ENCODE assay signal across 8 cellular contexts in the genomic region with DNA sequence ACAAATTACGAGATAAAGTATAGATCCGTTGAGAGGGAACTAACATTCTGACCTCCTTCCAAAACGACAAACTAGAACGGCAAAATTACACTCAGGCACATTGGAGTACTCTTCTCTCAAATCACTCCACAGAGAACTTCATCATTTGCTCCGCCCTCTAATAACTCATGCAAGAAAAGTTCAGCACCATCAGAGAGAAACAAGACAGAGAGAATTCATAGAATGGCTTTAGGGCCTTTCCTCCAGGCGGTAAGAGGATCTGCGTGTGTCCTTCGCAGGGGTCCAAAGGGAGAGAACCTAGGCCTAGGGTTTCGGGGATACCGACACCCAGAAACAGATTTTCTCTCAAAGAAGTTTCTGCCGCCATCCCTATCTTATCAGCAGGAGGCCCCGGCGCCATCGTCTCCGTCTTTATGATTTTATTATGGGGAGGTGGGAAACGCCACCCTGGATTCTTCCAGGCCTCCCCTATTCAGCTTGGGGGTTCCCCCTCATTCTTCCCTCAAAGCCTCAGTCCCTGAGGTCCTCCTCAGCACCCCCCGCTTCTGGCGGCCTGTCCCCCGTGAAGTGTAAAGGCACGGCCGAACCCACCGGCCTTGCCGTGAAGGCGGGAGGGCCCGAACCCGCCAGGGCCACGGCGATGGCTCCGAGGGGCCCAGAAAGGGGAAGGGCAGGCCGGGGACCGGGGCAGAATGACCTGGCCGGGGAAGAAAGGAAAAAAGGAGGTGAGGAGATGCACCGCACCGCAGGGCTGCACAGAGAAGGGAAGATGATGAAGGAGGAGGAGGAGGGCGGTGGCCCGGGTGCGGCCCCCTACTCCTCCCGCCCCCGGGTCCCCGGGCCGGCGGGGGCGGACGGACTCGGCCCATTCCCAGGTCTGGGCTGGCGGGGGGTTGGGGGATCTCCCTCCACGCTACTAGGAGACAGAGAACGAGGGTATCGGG. TPM values are rescaled to one million over a fixed set of nuclear protein-coding genes. Genes with fewer than 3 reads are reported as not detected.
A peak's percentile ranks its signal among the peaks of the same experiment; 100 is the strongest.
DNase-seq lines count a peak whose midpoint lies in the region; ATAC-seq and FAIRE-seq lines count a peak whose summit lies in the region.

No MANE protein-coding gene starts in this region.

- peak overlapping the region; percentile 68 to 92 (median 87) for H3K4me2 ChIP-seq in BLaER1 treated with 17β-estradiol and CSF1 and Interleukin-3, amounts not matched to agents 10 nM and 100 nM
- peak overlapping the region; percentile 56 for H3K4me2 ChIP-seq in neuronal stem cell (ENCODE audit: insufficient read depth, low read length, poor library complexity, severe bottlenecking)

- H2BK120ac ChIP-seq in neuronal stem cell (ENCODE audit: low read depth, low read length): peak overlapping the region; percentile 76

- peak overlapping the region; percentile 91 for H3K23ac ChIP-seq in neuronal stem cell (ENCODE audit: low read depth, low read length, poor library complexity)

- peak overlapping the region; percentile 97 for H3K18ac ChIP-seq in neuronal stem cell (ENCODE audit: low read length)

- peak overlapping the region; percentile 65 for H4K8ac ChIP-seq in neuronal stem cell (ENCODE audit: low read depth, low read length)

- H3K36me3 ChIP-seq in BLaER1 treated with 17β-estradiol and CSF1 and Interleukin-3, amounts not matched to agents 10 nM and 100 nM: peaks cover 18 to 33% (median 24%) of the 10 kb centered on the region in 11 experiments
- peaks cover 17% of the 10 kb centered on the region for H3K36me3 ChIP-seq in NT2/D1 (ENCODE audit: insufficient read depth, insufficient read length, low read length)
- H3K36me3 ChIP-seq in neuronal stem cell (replicated peaks in 1 of 2; ENCODE audit: control insufficient read depth in 2 of 2, insufficient read depth in 2 of 2, low read length in 2 of 2): peaks cover 5 to 27% of the 10 kb centered on the region in 2 donors

- H4K20me1 ChIP-seq in BLaER1 treated with 17β-estradiol and CSF1 and Interleukin-3, amounts not matched to agents 10 nM and 100 nM: peaks cover 38 to 55% (median 47%) of the 10 kb centered on the region in 11 experiments; a peak in 21 of 22 replicates

- H3K4me3 ChIP-seq in BLaER1 treated with 17β-estradiol and CSF1 and Interleukin-3, amounts not matched to agents 10 nM and 100 nM: peak overlapping the region; percentile 88 to 100 (median 98)
- H3K4me3 ChIP-seq in NT2/D1 (ENCODE audit: insufficient read length, low read depth): peak overlapping the region; percentile 97
- H3K4me3 ChIP-seq in neuronal stem cell (ENCODE audit: low read length in 2 of 2): peak overlapping the region; percentile 92 to 98

- ATAC-seq in GM19023 (IDR thresholded peaks at IDR 0.05; ENCODE audit: unreplicated experiment) (peak; percentile 30), HG03159 (IDR thresholded peaks at IDR 0.05; ENCODE audit: unreplicated experiment) (peak; percentile 40)

- H2AK5ac ChIP-seq in neuronal stem cell (ENCODE audit: low read depth, low read length): peak overlapping the region; percentile 85

- H3K27ac ChIP-seq in BLaER1 treated with 17β-estradiol and CSF1 and Interleukin-3, amounts not matched to agents 10 nM and 100 nM: peak overlapping the region; percentile 81 to 97 (median 90)
- peak overlapping the region; percentile 91 for H3K27ac ChIP-seq in neuronal stem cell (replicated peaks; ENCODE audit: low read length)

- H3K27me3 ChIP-seq in BLaER1 treated with 17β-estradiol and CSF1 and Interleukin-3, amounts not matched to agents 10 nM and 100 nM: no peaks in the 10 kb centered on the region
- H3K27me3 ChIP-seq in NT2/D1 (ENCODE audit: insufficient read depth, insufficient read length) (no peaks in the 10 kb centered on the region), neuronal stem cell (ENCODE audit: control insufficient read depth in 3 of 3, insufficient read depth in 3 of 3, low read depth in 1 of 3, low read length in 3 of 3) (no peaks in the 10 kb centered on the region)

- no peak overlapping the region for H2BK12ac ChIP-seq in neuronal stem cell (ENCODE audit: low read length)

- H3K9ac ChIP-seq in BLaER1 treated with 17β-estradiol and CSF1 and Interleukin-3, amounts not matched to agents 10 nM and 100 nM: peak overlapping the region; percentile 93 to 97 (median 95)
- H3K9ac ChIP-seq in NT2/D1 (ENCODE audit: insufficient read length, low read depth) (peak overlapping the region; percentile 95), neuronal stem cell (ENCODE audit: low read depth, low read length, poor library complexity) (peak overlapping the region; percentile 95)

- peak overlapping the region; percentile 30 for H4K91ac ChIP-seq in neuronal stem cell (ENCODE audit: low read depth, low read length, poor library complexity)

- H3K79me1 ChIP-seq in neuronal stem cell (ENCODE audit: low read depth, low read length): peaks cover 7% of the 10 kb centered on the region

- H3K4me1 ChIP-seq in BLaER1 treated with 17β-estradiol and CSF1 and Interleukin-3, amounts not matched to agents 10 nM and 100 nM: peaks cover 22 to 26% (median 24%) of the 10 kb centered on the region in 10 experiments
- peaks cover 5% of the 10 kb centered on the region for H3K4me1 ChIP-seq in NT2/D1 (ENCODE audit: insufficient read depth, insufficient read length)
- peaks cover 3 to 4% of the 10 kb centered on the region in 2 donors for H3K4me1 ChIP-seq in neuronal stem cell (ENCODE audit: control insufficient read depth in 2 of 2, insufficient read depth in 1 of 2, low read depth in 1 of 2, low read length in 2 of 2)

- no peak for FAIRE-seq in frontal cortex (lab: Jason Lieb, UNC)

- no peak overlapping the region for H3K14ac ChIP-seq in neuronal stem cell (ENCODE audit: low read length)

- H3K4ac ChIP-seq in neuronal stem cell (ENCODE audit: low read length): no peak overlapping the region

- H2BK5ac ChIP-seq in neuronal stem cell (ENCODE audit: low read length): peak overlapping the region; percentile 99

- H2BK15ac ChIP-seq in neuronal stem cell (ENCODE audit: low read length): peak overlapping the region; percentile 58

- peak overlapping the region; percentile 94 for H2AFZ ChIP-seq in neuronal stem cell (ENCODE audit: low read length)

- no CpG with 5 or more reads among the region's 49 CpGs for WGBS in neuronal stem cell (ENCODE audit: extremely low coverage in 2 of 2, insufficient read length in 2 of 2, insufficient replicate concordance in 1 of 2), 2 donors

- H3K9me3 ChIP-seq in BLaER1 treated with 17β-estradiol and CSF1 and Interleukin-3, amounts not matched to agents 10 nM and 100 nM (replicated peaks in 1 of 11): no peaks in the 10 kb centered on the region
- H3K9me3 ChIP-seq in NT2/D1 (ENCODE audit: insufficient read depth, low read length): no peaks in the 10 kb centered on the region
- peaks cover 0 to 7% of the 10 kb centered on the region in 2 donors for H3K9me3 ChIP-seq in neuronal stem cell (replicated peaks in 1 of 2; ENCODE audit: control insufficient read depth in 2 of 2, insufficient read depth in 1 of 2, low read depth in 1 of 2, low read length in 2 of 2)

- no peak for DNase-seq in NT2/D1 (ENCODE audit: low read depth, low spot score)
- DNase-seq in activated effector memory CD4-positive, alpha-beta T cell treated with anti-CD3 and anti-CD28 coated beads, Interleukin-2, amount 50 U/mL, for 16 hours: peak; percentile 71
- peak; percentile 47 to 49 for DNase-seq in frontal cortex (ENCODE audit: low spot score in 2 of 2)
- peak; percentile 5 for DNase-seq in neuronal stem cell (ENCODE audit: low spot score)
- no peak for DNase-seq in NK-92 treated with Interleukin-12 subunit alpha and Interleukin-12 subunit beta, amount 100 ng/mL, for 24 hours (lab: John Stamatoyannopoulos, UW)

RNA-seq across cellular contexts. Expression of gene UBXN7, which starts 0.8 kb away (rescaled TPM):
- total RNA-seq in frontal cortex: 51.0 TPM
- 40.1 TPM for polyA plus RNA-seq in neuronal stem cell (2013, experiment 1 of 2)
- 37.4 TPM for polyA plus RNA-seq in neuronal stem cell (2013, experiment 2 of 2)

Comparison
In these comparisons a context has a peak if more than half of its experiments do, and no peak if none do; other contexts are left out.
1. DNase-seq: peak in activated effector memory CD4-positive, alpha-beta T cell treated with anti-CD3 and anti-CD28 coated beads, Interleukin-2, amount 50 U/mL, for 16 hours (single experiment), frontal cortex (2 of 2) and neuronal stem cell (single experiment); none in NT2/D1 (single experiment) and NK-92 treated with Interleukin-12 subunit alpha and Interleukin-12 subunit beta, amount 100 ng/mL, for 24 hours (single experiment).
2. Peak in every context shown above with its lines, with median percentiles within 50 percentile points of each other: H3K4me3 ChIP-seq and H3K9ac ChIP-seq.